ENCODE assay signal across 1 cellular context in genomic region chr20:21936261-21936660, GRCh38.
TF ChIP-seq lines count a peak whose summit lies in the region.

No MANE protein-coding gene starts in this region.

TF ChIP-seq in H1, 55 proteins besides CTCF, POLR2A, EP300 and RAD21 (continued from another document):
- TF ChIP-seq ATF2 (IDR thresholded peaks at IDR 0.05; ENCODE audit: low read length) (no peak), POLR2AphosphoS5 (IDR thresholded peaks at IDR 0.05; ENCODE audit: low read depth, low read length) (no peak), MAFK (IDR thresholded peaks at IDR 0.05; ENCODE audit: low read depth, low read length) (no peak), SUZ12 (IDR thresholded peaks at IDR 0.05; ENCODE audit: low read length) (no peak), HDAC6 (IDR thresholded peaks at IDR 0.05; ENCODE audit: low read depth, low read length) (no peak), CREB1 (IDR thresholded peaks at IDR 0.05) (no peak)
TF ChIP-seq in H1: peak in this region for 0.
